Comparison of ENCODE assay signal across 22 cellular contexts in the genomic region with DNA sequence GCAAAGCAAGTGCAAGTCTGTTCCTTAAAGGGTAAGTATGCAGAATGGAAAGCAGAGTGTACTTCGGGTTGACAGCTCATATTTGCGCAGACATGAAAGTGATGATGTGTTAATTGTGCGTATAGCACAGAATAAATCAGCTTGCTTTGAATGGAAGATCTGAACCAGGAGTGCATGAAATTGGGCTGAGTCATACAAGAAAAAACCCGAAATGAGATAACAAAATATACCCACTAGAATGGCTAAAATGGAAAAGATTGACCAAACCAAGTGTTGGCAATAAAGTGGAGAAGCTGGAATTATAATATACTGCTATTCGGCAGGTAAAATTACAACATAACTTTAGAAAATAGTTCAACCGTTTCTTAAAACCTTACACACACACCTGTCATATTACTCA. TPM values are rescaled to one million over a fixed set of nuclear protein-coding genes. Genes with fewer than 3 reads are reported as not detected.
DNase-seq lines count a peak whose midpoint lies in the region; ATAC-seq, FAIRE-seq and TF ChIP-seq lines count a peak whose summit lies in the region.
"Had no signal": no experiment of that assay in that cellular context is flagged by ENCODE, and none has a peak within 500 bp of the region (broad histone marks: within the 10 kb centered on the region; RNA-seq: fewer than 3 reads in every experiment).

No MANE protein-coding gene starts in this region.

- no peak overlapping the region for H2BK15ac ChIP-seq in H1 (ENCODE audit: low read length)

- CTCF ChIA-PET in H1 (lab: Charles Lee; ENCODE audit: partially characterized antibody) = interaction anchor here (0.7 to 3.3 kb wide), 16 partner anchors 14 to 595 kb away, joined by 3 to 36 read pairs (median 4); a partner anchor contains a TSS

- no peak overlapping the region for H3K4me3 Mint-ChIP-seq in GM23338
- H3K4me3 Mint-ChIP-seq in stimulated activated naive CD8-positive, alpha-beta T cell treated with anti-CD3 and anti-CD28 coated beads, Interleukin-15, amount 100 ng/mL, for 72 hours = no peak overlapping the region
- no peak overlapping the region for H3K4me3 Mint-ChIP-seq in natural killer cell treated with Interleukin-12 subunit alpha and Interleukin-12 subunit beta and Interleukin-15 and Interleukin-18, amount 100 ng/mL, for 72 hours
- H3K4me3 Mint-ChIP-seq: CD4-positive, alpha-beta T cell had no signal

- H2BK12ac ChIP-seq in H1 (ENCODE audit: low read depth, low read length) = no peak overlapping the region

- H3K27ac ChIP-seq in GM23338 (ENCODE audit: low read depth) = no peak overlapping the region
- no peak overlapping the region for H3K27ac ChIP-seq in H1 (ENCODE audit: low read depth, low read length)
- H3K27ac ChIP-seq in neural cell (ENCODE audit: low read length) = peak overlapping the region; percentile 36
- H3K27ac ChIP-seq: BLaER1, Peyer's patch, SJCRH30 had no signal

- H3K23me2 ChIP-seq in H1 (ENCODE audit: low read depth, low read length) = no peaks in the 10 kb centered on the region

- H2AFZ ChIP-seq in GM23338 (no peak overlapping the region), H1 (ENCODE audit: low read length) (no peak overlapping the region), neural cell (ENCODE audit: low read depth, low read length) (no peak overlapping the region)

- peak overlapping the region; percentile 28; the same call in 1 of the 2 replicates for H2BK20ac ChIP-seq in H1 (ENCODE audit: low read length)

- 74% methylated on average over 6 of the region's 6 CpGs; no CpG with 5 or more reads in 1 of the 2 experiments for WGBS in H1 (ENCODE audit: extremely low coverage in 1 of 2, insufficient coverage in 1 of 2, insufficient read length in 1 of 2, insufficient replicate concordance in 2 of 2, low coverage in 1 of 2, low lambda C conversion rate in 2 of 2, missing lambda C conversion rate in 1 of 2), 2 experiments

- no peak overlapping the region for H3K56ac ChIP-seq in H1 (replicated peaks; ENCODE audit: insufficient read length, low read depth, low read length)

- no peak overlapping the region for H3K14ac ChIP-seq in H1 (ENCODE audit: insufficient read length)

- POLR2A ChIA-PET in H1 (lab: Charles Lee; ENCODE audit: partially characterized antibody) = interaction anchor here (1.2 kb wide), 1 partner anchor 352 kb away, joined by 3 read pairs; a partner anchor contains a TSS

- H3K4me2 ChIP-seq in GM23338 (no peak overlapping the region), H1 (ENCODE audit: insufficient read depth in 1 of 2, low read depth in 2 of 2, low read length in 2 of 2) (no peak overlapping the region), neural cell (ENCODE audit: low read length) (no peak overlapping the region)
- H3K4me2 ChIP-seq: BLaER1 had no signal

- no peak for TF ChIP-seq CTCF in GM23338 (conservative IDR thresholded peaks at IDR 0.05; ENCODE audit: low read depth in 2 of 2)
- no peak for TF ChIP-seq CTCF in H1 (IDR thresholded peaks at IDR 0.05; ENCODE audit: control extremely low read depth in 1 of 3, insufficient read depth in 1 of 3, low read depth in 1 of 3, low read length in 3 of 3)
- no peak for TF ChIP-seq CTCF in neural cell (IDR thresholded peaks at IDR 0.05; ENCODE audit: poor library complexity, severe bottlenecking)

- ATAC-seq in GM23338 (no peak), GM21737 (IDR thresholded peaks at IDR 0.05; ENCODE audit: unreplicated experiment) (no peak)
- ATAC-seq in stimulated activated naive CD8-positive, alpha-beta T cell treated with anti-CD3 and anti-CD28 coated beads, Interleukin-15, amount 100 ng/mL, for 72 hours = no peak
- no peak for ATAC-seq in natural killer cell treated with Interleukin-12 subunit alpha and Interleukin-12 subunit beta and Interleukin-15 and Interleukin-18, amount 100 ng/mL, for 72 hours
- ATAC-seq: GM12878 had no signal

- DNase-seq in GM23338 (ENCODE audit: low spot score) (no peak), NCI-H69 (lab: John Stamatoyannopoulos, UW) (peak; percentile 2), H1 (ENCODE audit: low read depth in 1 of 2, low spot score in 2 of 2) (no peak)
- DNase-seq in stimulated activated naive CD8-positive, alpha-beta T cell treated with anti-CD3 and anti-CD28 coated beads, Interleukin-15, amount 100 ng/mL, for 72 hours = no peak
- no peak for DNase-seq in natural killer cell treated with Interleukin-12 subunit alpha and Interleukin-12 subunit beta and Interleukin-15 and Interleukin-18, amount 100 ng/mL, for 72 hours (ENCODE audit: low spot score)
- DNase-seq: ACHN; CD4-positive, alpha-beta T cell; COR-L47; DMS79 treated with DMSO at 0.1 percent for 48 hours; HCEC 1CT; IMR-90; MV-4-11; NCI-H1930; NCI-H2227 treated with DMSO at 0.1 percent for 48 hours; NCI-H510A treated with DMSO at 0.1 percent for 48 hours; NCI-H82; Peyer's patch; SJCRH30 had no signal

- H2BK120ac ChIP-seq in H1 (replicated peaks; ENCODE audit: low read depth, low read length) = no peak overlapping the region

- H3K79me2 ChIP-seq in GM23338 (replicated peaks; ENCODE audit: insufficient read depth) (no peaks in the 10 kb centered on the region), H1 (ENCODE audit: control insufficient read depth in 1 of 2, insufficient read depth in 2 of 2, low read length in 2 of 2) (no peaks in the 10 kb centered on the region), neural cell (replicated peaks; ENCODE audit: insufficient read depth, low read length) (no peaks in the 10 kb centered on the region)

- H3K4ac ChIP-seq in H1 (replicated peaks; ENCODE audit: insufficient read length, low read depth, low read length) = no peak overlapping the region

- no peak overlapping the region for H3K18ac ChIP-seq in H1 (ENCODE audit: extremely low read depth, low read length)

- no peak overlapping the region for H2AK5ac ChIP-seq in H1 (ENCODE audit: low read depth, low read length)

- H4K20me1 ChIP-seq in GM23338 (replicated peaks; ENCODE audit: insufficient read depth) = no peaks in the 10 kb centered on the region
- H4K20me1 ChIP-seq in H1 (replicated peaks in 1 of 2; ENCODE audit: control insufficient read depth in 1 of 2, insufficient read depth in 2 of 2, low read length in 2 of 2) = no peaks in the 10 kb centered on the region
- no peaks in the 10 kb centered on the region for H4K20me1 ChIP-seq in neural cell (ENCODE audit: insufficient read depth)
- H4K20me1 ChIP-seq: BLaER1 had no signal

- no peak overlapping the region for H4K91ac ChIP-seq in H1 (replicated peaks; ENCODE audit: insufficient read length, low read length)

- H3K27me3 Mint-ChIP-seq in GM23338 (ENCODE audit: insufficient read depth, low read depth, poor library complexity) = peaks cover 5% of the 10 kb centered on the region
- peaks cover 34% of the 10 kb centered on the region for H3K27me3 Mint-ChIP-seq in stimulated activated naive CD8-positive, alpha-beta T cell treated with anti-CD3 and anti-CD28 coated beads, Interleukin-15, amount 100 ng/mL, for 72 hours
- peaks cover 51 to 61% of the 10 kb centered on the region in 2 donors for H3K27me3 Mint-ChIP-seq in natural killer cell treated with Interleukin-12 subunit alpha and Interleukin-12 subunit beta and Interleukin-15 and Interleukin-18, amount 100 ng/mL, for 72 hours

- H3K9me3 Mint-ChIP-seq in GM23338 = peaks cover 14% of the 10 kb centered on the region; the same call in 2 of the 3 replicates
- no peaks in the 10 kb centered on the region for H3K9me3 Mint-ChIP-seq in stimulated activated naive CD8-positive, alpha-beta T cell treated with anti-CD3 and anti-CD28 coated beads, Interleukin-15, amount 100 ng/mL, for 72 hours
- no peaks in the 10 kb centered on the region for H3K9me3 Mint-ChIP-seq in natural killer cell treated with Interleukin-12 subunit alpha and Interleukin-12 subunit beta and Interleukin-15 and Interleukin-18, amount 100 ng/mL, for 72 hours
- H3K9me3 Mint-ChIP-seq: CD4-positive, alpha-beta T cell had no signal

- H3F3A ChIP-seq in GM23338 (replicated peaks; ENCODE audit: low read depth) (no peaks in the 10 kb centered on the region), neural cell (ENCODE audit: insufficient read depth, low read length, poor library complexity, severe bottlenecking) (no peaks in the 10 kb centered on the region)

- H3K36me3 ChIP-seq in GM23338 (ENCODE audit: insufficient read depth) (no peaks in the 10 kb centered on the region), H1 (ENCODE audit: control insufficient read depth in 2 of 4, insufficient read depth in 4 of 4, low read length in 3 of 4) (no peaks in the 10 kb centered on the region), neural cell (ENCODE audit: insufficient read depth, low read length) (no peaks in the 10 kb centered on the region)
- H3K36me3 ChIP-seq: BLaER1, Peyer's patch, SJCRH30 had no signal

- H3K27ac Mint-ChIP-seq in GM23338 = 0 out of 2 replicates have a peak overlapping the region, but pooled peaks have one; percentile 61
- H3K27ac Mint-ChIP-seq in stimulated activated naive CD8-positive, alpha-beta T cell treated with anti-CD3 and anti-CD28 coated beads, Interleukin-15, amount 100 ng/mL, for 72 hours = no peak overlapping the region
- H3K27ac Mint-ChIP-seq in natural killer cell treated with Interleukin-12 subunit alpha and Interleukin-12 subunit beta and Interleukin-15 and Interleukin-18, amount 100 ng/mL, for 72 hours = no peak overlapping the region
- H3K27ac Mint-ChIP-seq: CD4-positive, alpha-beta T cell had no signal

- no peak overlapping the region for H3K9ac ChIP-seq in H1 (replicated peaks in 1 of 4; ENCODE audit: extremely low read depth in 1 of 4, low read depth in 3 of 4, low read length in 3 of 4)
- no peak overlapping the region for H3K9ac ChIP-seq in neural cell (ENCODE audit: low read length)
- H3K9ac ChIP-seq: BLaER1 had no signal

- no peak overlapping the region for H2BK5ac ChIP-seq in H1 (ENCODE audit: low read depth, low read length)

- peaks cover 18% of the 10 kb centered on the region; the same call in 2 of the 3 replicates for H3K4me1 Mint-ChIP-seq in GM23338
- peaks cover 10% of the 10 kb centered on the region for H3K4me1 Mint-ChIP-seq in stimulated activated naive CD8-positive, alpha-beta T cell treated with anti-CD3 and anti-CD28 coated beads, Interleukin-15, amount 100 ng/mL, for 72 hours
- no peaks in the 10 kb centered on the region for H3K4me1 Mint-ChIP-seq in natural killer cell treated with Interleukin-12 subunit alpha and Interleukin-12 subunit beta and Interleukin-15 and Interleukin-18, amount 100 ng/mL, for 72 hours (ENCODE audit: low read depth in 2 of 2)

- H3K27me3 ChIP-seq in GM23338 (ENCODE audit: insufficient read depth) = no peaks in the 10 kb centered on the region
- H3K27me3 ChIP-seq in H1 (replicated peaks in 1 of 4; ENCODE audit: control insufficient read depth in 3 of 4, extremely low read depth in 1 of 4, insufficient read depth in 3 of 4, low read length in 3 of 4) = no peaks in the 10 kb centered on the region
- H3K27me3 ChIP-seq in neural cell (ENCODE audit: insufficient read depth, low read depth, low read length) = no peaks in the 10 kb centered on the region
- H3K27me3 ChIP-seq: BLaER1, SJCRH30 had no signal

- H3K23ac ChIP-seq in H1 (ENCODE audit: insufficient read length) = no peak overlapping the region

- no peaks in the 10 kb centered on the region for H3K79me1 ChIP-seq in H1 (ENCODE audit: low read depth, low read length)

- H3K9me2 ChIP-seq in GM23338 (ENCODE audit: insufficient read depth) (no peaks in the 10 kb centered on the region), neural cell (ENCODE audit: insufficient read depth, low read length) (no peaks in the 10 kb centered on the region)

- TF ChIP-seq POLR2A in H1 (IDR thresholded peaks at IDR 0.05; ENCODE audit: control extremely low read depth in 1 of 2, low read depth in 2 of 2, low read length in 2 of 2) = no peak

- H3K4me1 ChIP-seq in GM23338 (ENCODE audit: insufficient read depth) (peaks cover 16% of the 10 kb centered on the region), H1 (replicated peaks in 1 of 4; ENCODE audit: control insufficient read depth in 3 of 4, insufficient read depth in 4 of 4, low read length in 3 of 4) (no peaks in the 10 kb centered on the region; a peak in 1 of 7 replicates)

- no peak for TF ChIP-seq RAD21 in H1 (IDR thresholded peaks at IDR 0.05 in 1 of 2, conservative IDR thresholded peaks at IDR 0.05 in 1 of 2; ENCODE audit: low read depth in 2 of 2, low read length in 2 of 2)
- no peak for TF ChIP-seq RAD21 in neural cell (conservative IDR thresholded peaks at IDR 0.05)

- no peak overlapping the region for H3K4me3 ChIP-seq in GM23338
- no peak overlapping the region for H3K4me3 ChIP-seq in H1 (ENCODE audit: extremely low read depth in 1 of 4, insufficient read depth in 2 of 4, low read depth in 3 of 4, low read length in 4 of 4)
- H3K4me3 ChIP-seq in neural cell (ENCODE audit: low read length) = no peak overlapping the region
- H3K4me3 ChIP-seq: BLaER1, GM12878, Peyer's patch, SJCRH30 had no signal

- H4K5ac ChIP-seq in H1 (ENCODE audit: insufficient read length, low read depth, low read length) = no peak overlapping the region

- TF ChIP-seq EP300 in H1 (IDR thresholded peaks at IDR 0.05; ENCODE audit: borderline replicate concordance in 1 of 2, low read depth in 2 of 2, low read length in 2 of 2) = no peak
- no peak for TF ChIP-seq EP300 in neural cell (conservative IDR thresholded peaks at IDR 0.05; ENCODE audit: poor library complexity, severe bottlenecking)

- no peak overlapping the region for H4K8ac ChIP-seq in H1 (ENCODE audit: extremely low read depth, insufficient read depth, low read length)

- H3K9me3 ChIP-seq in H1 (ENCODE audit: insufficient read depth in 2 of 2, low read depth in 1 of 2, low read length in 1 of 2) (no peaks in the 10 kb centered on the region), neural cell (ENCODE audit: low read length) (no peaks in the 10 kb centered on the region)
- H3K9me3 ChIP-seq: Peyer's patch, SJCRH30 had no signal

- peaks cover 14% of the 10 kb centered on the region for H3K36me3 Mint-ChIP-seq in GM23338 (ENCODE audit: low read depth)
- H3K36me3 Mint-ChIP-seq in natural killer cell treated with Interleukin-12 subunit alpha and Interleukin-12 subunit beta and Interleukin-15 and Interleukin-18, amount 100 ng/mL, for 72 hours = no peaks in the 10 kb centered on the region

- FAIRE-seq in H1 (lab: Jason Lieb, UNC) = no peak
- FAIRE-seq: GM12878 had no signal

RNA-seq across cellular contexts. Expression of a gene that starts 28.5 kb away (rescaled TPM):
- 2.9 and 5.8 TPM in 2 replicates for total RNA-seq in GM23338 (2014; rRNA removed; shearing (Covaris generic))
- 13.4 and 21.4 TPM in 2 replicates for polyA plus RNA-seq in GM23338 (2016; fragmentation: Nextera tagmentation; extraction: Ambion mirVana)
- total RNA-seq in H1 (2021; fragmentation: NEBNext Ultra II Directional; extraction: Animal tissue kit (Norgen Biotek cat#: 25700)) = not detected in 2 replicates
- 0.19 and 0.39 TPM in 2 replicates for polyA plus RNA-seq in H1 (2011; rRNA removed)
- 0.37 TPM for polyA plus RNA-seq in H1 (2011; cell fraction: cytosol; rRNA removed)
- 0.40 TPM for polyA plus RNA-seq in H1 (2011; cell fraction: nucleus; rRNA removed)
- polyA plus RNA-seq in H1 (2012, experiment 1 of 2) = 0.32 TPM in 1 of 4 replicates, not detected in the others
- not detected for polyA plus RNA-seq in H1 (2012, experiment 2 of 2)
- 0.22 TPM for polyA plus RNA-seq in H1 (2013, experiment 1 of 2)
- polyA plus RNA-seq in H1 (2013, experiment 2 of 2) = 0.46 TPM
- 0.09 TPM in 1 of 2 replicates, not detected in the other for polyA minus RNA-seq in H1 (2011; rRNA and poly(A)+ RNA removed)
- polyA minus RNA-seq in H1 (2011; cell fraction: cytosol; rRNA and poly(A)+ RNA removed) = not detected
- polyA minus RNA-seq in H1 (2011; cell fraction: nucleus; rRNA and poly(A)+ RNA removed) = not detected
- polyA plus RNA-seq in neural cell = not detected in 2 replicates
- polyA minus RNA-seq in neural cell = not detected in 2 replicates
- not detected for total RNA-seq in natural killer cell treated with Interleukin-12 subunit alpha and Interleukin-12 subunit beta and Interleukin-15 and Interleukin-18, amount 100 ng/mL, for 72 hours
- total RNA-seq: CD4-positive, alpha-beta T cell; GM12878; IMR-90; Peyer's patch; SJCRH30 had no signal
- polyA plus RNA-seq: IMR-90 had no signal
